ENCODE assay signal across 14 cellular contexts in genomic region chr15:71471347-71471746, GRCh38.
A peak's percentile ranks its signal among the peaks of the same experiment; 100 is the strongest.
DNase-seq lines count a peak whose midpoint lies in the region; ATAC-seq and TF ChIP-seq lines count a peak whose summit lies in the region.
"Had no signal": no experiment of that assay in that cellular context is flagged by ENCODE, and none has a peak within 500 bp of the region (broad histone marks: within the 10 kb centered on the region; RNA-seq: fewer than 3 reads in every experiment).

No MANE protein-coding gene starts in this region.

- H2BK120ac ChIP-seq in IMR-90 (ENCODE audit: low read depth, low read length): no peak overlapping the region

- H2AK5ac ChIP-seq in IMR-90 (ENCODE audit: low read depth, low read length): no peak overlapping the region

- H3K14ac ChIP-seq in IMR-90 (replicated peaks; ENCODE audit: low read depth, low read length): peak overlapping the region; percentile 45; the same call in 1 of the 2 replicates

- no peak overlapping the region for H3K9ac ChIP-seq in IMR-90 (ENCODE audit: low read depth, low read length)

- CTCF ChIA-PET in IMR-90 (lab: Yijun Ruan, JAX): no interaction called here

- H3K36me3 Mint-ChIP-seq in activated T-cell treated with anti-CD3 and anti-CD28 coated beads, Interleukin-2, amount 50 U/mL, for 72 hours (ENCODE audit: insufficient read depth in 2 of 2): no peaks in the 10 kb centered on the region

- H3K36me3 ChIP-seq in IMR-90 (ENCODE audit: control insufficient read depth, insufficient read depth, low read length): 0 out of 2 replicates have a peak, but pooled peaks cover 1% of the 10 kb centered on the region
- H3K36me3 ChIP-seq: tibial artery had no signal

- no peak overlapping the region for H2BK15ac ChIP-seq in IMR-90 (ENCODE audit: low read depth, low read length)

- POLR2A ChIA-PET in IMR-90 (lab: Charles Lee; ENCODE audit: unreplicated experiment): no interaction called here

- no peak overlapping the region for H3K4me3 Mint-ChIP-seq in activated T-cell treated with anti-CD3 and anti-CD28 coated beads, Interleukin-2, amount 50 U/mL, for 72 hours
- H3K4me3 Mint-ChIP-seq: dendritic cell treated with granulocyte-macrophage colony-stimulating factor and Interleukin-4, amounts not matched to agents 40 ng/mL and 50 ng/mL, for 4 days had no signal

- no peak overlapping the region for H3K4me2 ChIP-seq in IMR-90 (ENCODE audit: low read depth, low read length)

- H2BK5ac ChIP-seq in IMR-90 (ENCODE audit: low read depth, low read length, poor library complexity, severe bottlenecking): no peak overlapping the region

- H3K27me3 Mint-ChIP-seq in activated T-cell treated with anti-CD3 and anti-CD28 coated beads, Interleukin-2, amount 50 U/mL, for 72 hours (ENCODE audit: low read depth): no peaks in the 10 kb centered on the region

- H3K4ac ChIP-seq in IMR-90 (ENCODE audit: low read depth, low read length): no peak overlapping the region

- intact Hi-C loops in IMR-90 (cut with micrococcal nuclease): no loop called here

- peaks cover 7% of the 10 kb centered on the region for H3K4me1 Mint-ChIP-seq in activated T-cell treated with anti-CD3 and anti-CD28 coated beads, Interleukin-2, amount 50 U/mL, for 72 hours (ENCODE audit: low read depth)

- peaks cover 5% of the 10 kb centered on the region for H3K4me1 ChIP-seq in IMR-90 (ENCODE audit: control insufficient read depth, insufficient read depth, low read length)
- H3K4me1 ChIP-seq: tibial artery had no signal

- DNase-seq in activated T-cell treated with anti-CD3 and anti-CD28 coated beads, Interleukin-2, amount 50 U/mL, for 72 hours: no peak
- no peak for DNase-seq in activated T-cell treated with anti-CD3 and anti-CD28 coated beads, Interleukin-2, amount 50 U/mL, for 1 hour
- peak; percentile 6 for DNase-seq in IMR-90
- DNase-seq in epithelial cell of esophagus (ENCODE audit: low read depth): peak; percentile 88
- peak; percentile 63 for DNase-seq in ureter (ENCODE audit: low spot score)
- DNase-seq in activated gamma-delta T cell (lab: John Stamatoyannopoulos, UW): no peak
- no peak for DNase-seq in DMS153 treated with DMSO at 0.1 percent for 48 hours (lab: John Stamatoyannopoulos, UW; ENCODE audit: unreplicated experiment)
- DNase-seq: NCI-H1436 treated with DMSO at 0.1 percent for 48 hours, NCI-H524 treated with DMSO at 0.1 percent for 48 hours, nucleus accumbens, SHP77 treated with DMSO at 0.1 percent for 48 hours, tibial artery had no signal

- no TSS peak for BruUV-seq in IMR-90 (replicated peaks; lab: Mats Ljungman, UMichigan)

- H3K27ac ChIP-seq in IMR-90 (ENCODE audit: insufficient read depth, low read length): no peak overlapping the region
- H3K27ac ChIP-seq: tibial artery had no signal

- H3K9me1 ChIP-seq in IMR-90 (ENCODE audit: insufficient read depth, low read length): peaks cover 14% of the 10 kb centered on the region

- H4K91ac ChIP-seq in IMR-90 (ENCODE audit: insufficient read depth, low read depth, low read length): no peak overlapping the region

- TF ChIP-seq CTCF in IMR-90 (conservative IDR thresholded peaks at IDR 0.05; ENCODE audit: low read depth, low read length) (no peak), epithelial cell of esophagus (IDR thresholded peaks at IDR 0.05; ENCODE audit: insufficient read depth, low read depth, low read length, missing control alignments) (no peak)

- no peaks in the 10 kb centered on the region for H3K9me3 ChIP-seq in IMR-90 (ENCODE audit: control insufficient read depth, insufficient read depth, low read length)
- H3K9me3 ChIP-seq: tibial artery had no signal

- H3K79me1 ChIP-seq in IMR-90 (ENCODE audit: low read depth in 1 of 2, low read length in 2 of 2): peaks cover 6 to 18% of the 10 kb centered on the region in 2 experiments

- dilution Hi-C loops in IMR-90 (cut with HindIII; ENCODE audit: low sequenced_read_pairs, unreplicated experiment): no loop called here

- no peaks in the 10 kb centered on the region for H3K27me3 ChIP-seq in IMR-90 (ENCODE audit: control insufficient read depth, insufficient read depth, low read length)
- H3K27me3 ChIP-seq: tibial artery had no signal

- H4K20me1 ChIP-seq in IMR-90 (ENCODE audit: insufficient read depth, low read length): peaks cover 14% of the 10 kb centered on the region

- no peak overlapping the region for H2BK20ac ChIP-seq in IMR-90 (ENCODE audit: low read depth, low read length)

- no peak overlapping the region for H4K8ac ChIP-seq in IMR-90 (ENCODE audit: low read depth in 2 of 2, low read length in 2 of 2)

- H2AK9ac ChIP-seq in IMR-90 (replicated peaks; ENCODE audit: low read depth, low read length, poor library complexity): no peak overlapping the region

- TF ChIP-seq RAD21 in IMR-90 (IDR thresholded peaks at IDR 0.05; ENCODE audit: low read length): no peak

- no peak overlapping the region for H3K4me3 ChIP-seq in IMR-90 (ENCODE audit: insufficient read depth, low read depth, low read length)
- H3K4me3 ChIP-seq in epithelial cell of esophagus (ENCODE audit: low read length): no peak overlapping the region
- H3K4me3 ChIP-seq: tibial artery had no signal

- H3K23ac ChIP-seq in IMR-90 (ENCODE audit: low read depth, low read length): no peak overlapping the region

- no peak overlapping the region for H2AFZ ChIP-seq in IMR-90 (replicated peaks; ENCODE audit: low read length, poor library complexity)

- H3K27ac Mint-ChIP-seq in activated T-cell treated with anti-CD3 and anti-CD28 coated beads, Interleukin-2, amount 50 U/mL, for 72 hours: no peak overlapping the region
- H3K27ac Mint-ChIP-seq: dendritic cell treated with granulocyte-macrophage colony-stimulating factor and Interleukin-4, amounts not matched to agents 40 ng/mL and 50 ng/mL, for 4 days had no signal

- no peak overlapping the region for H3K18ac ChIP-seq in IMR-90 (ENCODE audit: low read depth, low read length)

- no peak overlapping the region for H3K56ac ChIP-seq in IMR-90 (ENCODE audit: extremely low read depth, insufficient read depth, low read length)

- WGBS in IMR-90 (ENCODE audit: extremely low coverage in 2 of 2, insufficient read length in 1 of 2), 2 experiments: no CpG with 5 or more reads among the region's 1 CpG

- in situ Hi-C loops in IMR-90 (cut with MboI; ENCODE audit: low sequenced_read_pairs): no loop called here

- H4K5ac ChIP-seq in IMR-90 (ENCODE audit: low read depth, low read length): no peak overlapping the region

- no peak for TF ChIP-seq POLR2A in IMR-90 (IDR thresholded peaks at IDR 0.05; ENCODE audit: low read depth, low read length)

- no peaks in the 10 kb centered on the region for H3K9me3 Mint-ChIP-seq in activated T-cell treated with anti-CD3 and anti-CD28 coated beads, Interleukin-2, amount 50 U/mL, for 72 hours
- H3K9me3 Mint-ChIP-seq: dendritic cell treated with granulocyte-macrophage colony-stimulating factor and Interleukin-4, amounts not matched to agents 40 ng/mL and 50 ng/mL, for 4 days had no signal

- ATAC-seq in activated T-cell treated with anti-CD3 and anti-CD28 coated beads, Interleukin-2, amount 50 U/mL, for 72 hours (replicated peaks in 1 of 2): peak; percentile 55 to 75
- ATAC-seq in IMR-90 (ENCODE audit: low read depth) (no peak), GM18870 (IDR thresholded peaks at IDR 0.05; ENCODE audit: unreplicated experiment) (no peak)

TF ChIP-seq in IMR-90, 13 proteins besides CTCF, POLR2A, EP300 and RAD21:
- TF ChIP-seq CHD1 (IDR thresholded peaks at IDR 0.05; ENCODE audit: low read depth, low read length) (no peak), MAZ (IDR thresholded peaks at IDR 0.05; ENCODE audit: borderline replicate concordance, low read depth, low read length) (no peak), MXI1 (IDR thresholded peaks at IDR 0.05; ENCODE audit: borderline replicate concordance, low read depth, low read length) (no peak), FOS (IDR thresholded peaks at IDR 0.05; ENCODE audit: low read depth, low read length) (no peak), RCOR1 (IDR thresholded peaks at IDR 0.05; ENCODE audit: insufficient replicate concordance, low read length) (no peak), USF2 (IDR thresholded peaks at IDR 0.05; ENCODE audit: low read depth, low read length) (no peak), SMC3 (IDR thresholded peaks at IDR 0.05; ENCODE audit: low read depth, low read length) (no peak), CEBPB (IDR thresholded peaks at IDR 0.05; ENCODE audit: low read depth, low read length) (no peak), RFX5 (IDR thresholded peaks at IDR 0.05; ENCODE audit: low read depth, low read length) (no peak)

Comparison
In these comparisons a context has a peak if more than half of its experiments do, and no peak if none do; other contexts are left out.
1. ATAC-seq: peak in activated T-cell treated with anti-CD3 and anti-CD28 coated beads, Interleukin-2, amount 50 U/mL, for 72 hours (2 of 2); none in IMR-90 (single experiment) and GM18870 (single experiment).
2. DNase-seq: peak in IMR-90 (single experiment), epithelial cell of esophagus (single experiment) and ureter (single experiment); none in activated T-cell treated with anti-CD3 and anti-CD28 coated beads, Interleukin-2, amount 50 U/mL, for 72 hours (0 of 2), activated T-cell treated with anti-CD3 and anti-CD28 coated beads, Interleukin-2, amount 50 U/mL, for 1 hour (single experiment), activated gamma-delta T cell (single experiment) and DMS153 treated with DMSO at 0.1 percent for 48 hours (single experiment).